In genomic region chr1:234980224-234980656, GRCh38 we compare ENCODE assay signal across 8 cellular contexts.
DNase-seq lines count a peak whose midpoint lies in the region; ATAC-seq and TF ChIP-seq lines count a peak whose summit lies in the region.

No MANE protein-coding gene starts in this region.

- TF ChIP-seq CTCF in CD4-positive, alpha-beta T cell (IDR thresholded peaks at IDR 0.05) = no peak
- no peak for TF ChIP-seq CTCF in chondrocyte (IDR thresholded peaks at IDR 0.05)

- H3K4me3 ChIP-seq in neuronal stem cell (ENCODE audit: low read length in 2 of 2) = no peak overlapping the region

- H3K4me1 ChIP-seq in neuronal stem cell (ENCODE audit: control insufficient read depth in 2 of 2, insufficient read depth in 1 of 2, low read depth in 1 of 2, low read length in 2 of 2) = peaks cover 18 to 39% of the 10 kb centered on the region in 2 donors

- H3K27ac ChIP-seq in CD4-positive, alpha-beta T cell (ENCODE audit: low read depth, low read length) = no peak overlapping the region
- no peak overlapping the region for H3K27ac ChIP-seq in neuronal stem cell (replicated peaks; ENCODE audit: low read length)

- no peak overlapping the region for H4K8ac ChIP-seq in neuronal stem cell (ENCODE audit: low read depth, low read length)

- no peak overlapping the region for H3K4ac ChIP-seq in neuronal stem cell (ENCODE audit: low read length)

- CTCF ChIA-PET in CD4-positive, alpha-beta T cell (lab: Charles Lee) = interaction anchor here (1.4 to 1.6 kb wide), 3 partner anchors 13 to 141 kb away, joined by 3 to 4 read pairs (median 3); no protein-coding TSS in a partner anchor

- H3K4me3 Mint-ChIP-seq in CD4-positive, alpha-beta T cell = peak overlapping the region; percentile 65
- H3K4me3 Mint-ChIP-seq in chondrocyte (ENCODE audit: unreplicated experiment) = no peak overlapping the region

- H3K4me1 Mint-ChIP-seq in CD4-positive, alpha-beta T cell (ENCODE audit: low read depth) = peaks cover 70% of the 10 kb centered on the region
- peaks cover 69% of the 10 kb centered on the region for H3K4me1 Mint-ChIP-seq in chondrocyte (ENCODE audit: low read depth)

- POLR2A ChIA-PET in CD4-positive, alpha-beta T cell (lab: Charles Lee) = interaction anchor here (0.6 to 3.3 kb wide), 12 partner anchors 10 to 381 kb away, joined by 3 to 20 read pairs (median 4); partner anchors contain the start of gene IRF2BP2

- no peak overlapping the region for H4K91ac ChIP-seq in neuronal stem cell (ENCODE audit: low read depth, low read length, poor library complexity)

- WGBS in neuronal stem cell (ENCODE audit: extremely low coverage in 2 of 2, insufficient read length in 2 of 2, insufficient replicate concordance in 1 of 2), 2 donors = no CpG with 5 or more reads among the region's 6 CpGs

- H2BK5ac ChIP-seq in neuronal stem cell (ENCODE audit: low read length) = peak overlapping the region; percentile 10

- no peaks in the 10 kb centered on the region for H3K36me3 Mint-ChIP-seq in CD4-positive, alpha-beta T cell (ENCODE audit: low read depth)
- H3K36me3 Mint-ChIP-seq in chondrocyte (ENCODE audit: low read depth) = no peaks in the 10 kb centered on the region

- intact Hi-C loops in CD4-positive, alpha-beta T cell (cut with DNase I, micrococcal nuclease) = loop anchor here in 1 of 2 experiments (10.0 kb wide), 1 partner anchor 95 kb away; no protein-coding TSS in a partner anchor
- intact Hi-C loops in posterior vena cava (cut with DNase I) = loop anchor here (5.0 to 10.0 kb wide), 3 partner anchors 102 to 365 kb away; partner anchors contain the start of gene IRF2BP2 (in 1 of the 2)

- no peak overlapping the region for H3K14ac ChIP-seq in neuronal stem cell (ENCODE audit: low read length)

- H3K9me3 Mint-ChIP-seq in CD4-positive, alpha-beta T cell = no peaks in the 10 kb centered on the region
- H3K9me3 Mint-ChIP-seq in chondrocyte (ENCODE audit: low read depth) = peaks cover 6% of the 10 kb centered on the region

- no peak overlapping the region for H3K4me2 ChIP-seq in neuronal stem cell (ENCODE audit: insufficient read depth, low read length, poor library complexity, severe bottlenecking)

- no peak overlapping the region for H3K9ac ChIP-seq in neuronal stem cell (ENCODE audit: low read depth, low read length, poor library complexity)

- no peaks in the 10 kb centered on the region for H3K9me3 ChIP-seq in CD4-positive, alpha-beta T cell (ENCODE audit: control insufficient read depth, low read length)
- no peaks in the 10 kb centered on the region for H3K9me3 ChIP-seq in neuronal stem cell (replicated peaks in 1 of 2; ENCODE audit: control insufficient read depth in 2 of 2, insufficient read depth in 1 of 2, low read depth in 1 of 2, low read length in 2 of 2)

- H3K27ac Mint-ChIP-seq in CD4-positive, alpha-beta T cell = peak overlapping the region; percentile 93
- H3K27ac Mint-ChIP-seq in chondrocyte (ENCODE audit: unreplicated experiment) = peak overlapping the region; percentile 96

- ATAC-seq in CD4-positive, alpha-beta T cell (ENCODE audit: poor library complexity) = peak; percentile 2
- ATAC-seq in HG03280 (IDR thresholded peaks at IDR 0.05; ENCODE audit: unreplicated experiment) (peak; percentile 1), GM18498 (IDR thresholded peaks at IDR 0.05; ENCODE audit: unreplicated experiment) (no peak), HG02759 (IDR thresholded peaks at IDR 0.05; ENCODE audit: unreplicated experiment) (no peak)

- H2AFZ ChIP-seq in neuronal stem cell (ENCODE audit: low read length) = no peak overlapping the region

- DNase-seq in CD4-positive, alpha-beta T cell = no peak
- DNase-seq in chondrocyte (ENCODE audit: low spot score) = no peak
- no peak for DNase-seq in neuronal stem cell (ENCODE audit: low spot score)
- no peak for DNase-seq in inferior parietal cortex (ENCODE audit: extremely low spot score)
- no peak for DNase-seq in posterior vena cava (ENCODE audit: low spot score)

- no peaks in the 10 kb centered on the region for H3K27me3 Mint-ChIP-seq in CD4-positive, alpha-beta T cell
- no peaks in the 10 kb centered on the region for H3K27me3 Mint-ChIP-seq in chondrocyte (ENCODE audit: low read depth)

- H2BK12ac ChIP-seq in neuronal stem cell (ENCODE audit: low read length) = no peak overlapping the region

- H2AK5ac ChIP-seq in neuronal stem cell (ENCODE audit: low read depth, low read length) = no peak overlapping the region

- no peak overlapping the region for H2BK120ac ChIP-seq in neuronal stem cell (ENCODE audit: low read depth, low read length)

- peak overlapping the region; percentile 5 for H3K18ac ChIP-seq in neuronal stem cell (ENCODE audit: low read length)

- H3K36me3 ChIP-seq in neuronal stem cell (replicated peaks in 1 of 2; ENCODE audit: control insufficient read depth in 2 of 2, insufficient read depth in 2 of 2, low read length in 2 of 2) = no peaks in the 10 kb centered on the region

- no peak overlapping the region for H2BK15ac ChIP-seq in neuronal stem cell (ENCODE audit: low read length)

- H3K27me3 ChIP-seq in CD4-positive, alpha-beta T cell (ENCODE audit: control insufficient read depth, insufficient read depth, low read length) = no peaks in the 10 kb centered on the region
- no peaks in the 10 kb centered on the region for H3K27me3 ChIP-seq in neuronal stem cell (ENCODE audit: control insufficient read depth in 3 of 3, insufficient read depth in 3 of 3, low read depth in 1 of 3, low read length in 3 of 3)

- H3K23ac ChIP-seq in neuronal stem cell (ENCODE audit: low read depth, low read length, poor library complexity) = no peak overlapping the region

- no peaks in the 10 kb centered on the region for H3K79me1 ChIP-seq in neuronal stem cell (ENCODE audit: low read depth, low read length)

Comparison
In these comparisons a context has a peak if more than half of its experiments do, and no peak if none do; other contexts are left out.
1. ATAC-seq: peak in CD4-positive, alpha-beta T cell (single experiment) and HG03280 (single experiment); none in GM18498 (single experiment) and HG02759 (single experiment).